Comparison of ENCODE assay signal across 8 cellular contexts in the genomic region with DNA sequence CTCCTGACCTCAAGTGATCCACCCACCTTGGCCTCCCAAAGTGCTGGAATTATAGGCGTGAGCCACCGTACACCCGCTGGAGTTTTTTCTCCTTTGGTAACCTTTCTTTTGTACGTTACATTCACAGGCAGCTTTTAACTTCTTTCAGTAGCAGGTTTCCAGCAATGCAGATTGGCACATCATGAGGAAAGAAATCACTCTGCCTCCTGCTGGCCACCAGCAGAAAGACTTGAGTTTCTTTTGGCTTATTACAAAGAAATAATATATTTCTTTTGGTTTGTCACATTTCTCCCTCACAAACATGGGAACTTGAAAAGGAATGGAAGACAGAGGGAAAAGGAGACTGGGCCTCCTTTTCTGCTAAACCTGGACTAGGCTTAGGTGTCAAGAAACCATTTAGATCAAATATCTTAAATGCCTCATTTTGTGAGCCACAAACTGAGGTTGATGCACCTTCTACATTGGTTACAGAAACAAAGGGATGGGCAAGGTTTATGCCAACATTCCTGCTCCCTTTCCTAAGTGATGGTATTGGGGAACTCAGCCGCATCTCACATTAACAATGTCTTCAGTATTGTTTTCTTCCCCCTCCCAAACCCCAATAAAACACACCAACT. TPM values are rescaled to one million over a fixed set of nuclear protein-coding genes. Genes with fewer than 3 reads are reported as not detected.
DNase-seq lines count a peak whose midpoint lies in the region; ATAC-seq and TF ChIP-seq lines count a peak whose summit lies in the region.

No MANE protein-coding gene starts in this region.

- peaks cover 89% of the 10 kb centered on the region for H3K36me3 ChIP-seq in OCI-LY1 (ENCODE audit: insufficient read depth, low read length)
- H3K36me3 ChIP-seq in rectal smooth muscle tissue (ENCODE audit: control insufficient read depth, insufficient read depth, low read length): peaks cover 26% of the 10 kb centered on the region

- H3K27me3 ChIP-seq in OCI-LY1 (ENCODE audit: insufficient read depth, low read length): no peaks in the 10 kb centered on the region
- no peaks in the 10 kb centered on the region for H3K27me3 ChIP-seq in rectal smooth muscle tissue (ENCODE audit: control insufficient read depth, insufficient read depth, low read length)

- no peaks in the 10 kb centered on the region for H3F3A ChIP-seq in OCI-LY1 (ENCODE audit: insufficient read depth, low read length)

- peaks cover 21% of the 10 kb centered on the region for H3K4me1 ChIP-seq in OCI-LY1 (ENCODE audit: insufficient read depth, low read length, severe bottlenecking)
- H3K4me1 ChIP-seq in rectal smooth muscle tissue (ENCODE audit: control insufficient read depth, insufficient read depth, low read length): peaks cover 15% of the 10 kb centered on the region

- H4K20me1 ChIP-seq in OCI-LY1 (ENCODE audit: insufficient read depth, low read length): no peaks in the 10 kb centered on the region

- H3K79me2 ChIP-seq in OCI-LY1 (ENCODE audit: insufficient read depth, low read length): no peaks in the 10 kb centered on the region

- TF ChIP-seq CTCF in OCI-LY1 (IDR thresholded peaks at IDR 0.05; ENCODE audit: low read length): peak; percentile 78
- TF ChIP-seq CTCF in fibroblast of villous mesenchyme (IDR thresholded peaks at IDR 0.05; ENCODE audit: insufficient read depth, low read depth, low read length): peak; percentile 71

- H3K4me2 ChIP-seq in OCI-LY1 (ENCODE audit: low read length): no peak overlapping the region

- ATAC-seq in HG02588 (IDR thresholded peaks at IDR 0.05; ENCODE audit: unreplicated experiment) (no peak), GM18511 (IDR thresholded peaks at IDR 0.05; ENCODE audit: unreplicated experiment) (no peak)

- H3K9ac ChIP-seq in OCI-LY1 (ENCODE audit: low read length) (no peak overlapping the region), rectal smooth muscle tissue (ENCODE audit: low read length) (no peak overlapping the region)

- H3K27ac ChIP-seq in OCI-LY1 (ENCODE audit: low read depth, low read length, poor library complexity, severe bottlenecking): peak overlapping the region; percentile 59
- H3K27ac ChIP-seq in rectal smooth muscle tissue (ENCODE audit: low read depth, low read length): peak overlapping the region; percentile 37

- H3K9me2 ChIP-seq in OCI-LY1 (ENCODE audit: low read depth, low read length): no peaks in the 10 kb centered on the region

- no peaks in the 10 kb centered on the region for H3K9me3 ChIP-seq in OCI-LY1 (ENCODE audit: low read length)

- H3K4me3 ChIP-seq in OCI-LY1 (ENCODE audit: low read depth, low read length, poor library complexity, severe bottlenecking): no peak overlapping the region
- no peak overlapping the region for H3K4me3 ChIP-seq in fibroblast of villous mesenchyme (ENCODE audit: low read depth, low read length)
- no peak overlapping the region for H3K4me3 ChIP-seq in rectal smooth muscle tissue (ENCODE audit: low read length)

- DNase-seq in SIG-M5 treated with dmso at 0.1 percent for 504 hours (lab: John Stamatoyannopoulos, UW; ENCODE audit: unreplicated experiment) (peak; percentile 68), SIG-M5 (lab: John Stamatoyannopoulos, UW) (no peak), fibroblast of villous mesenchyme (ENCODE audit: low read depth) (peak; percentile 79)
- peak; percentile 33 for DNase-seq in activated T-helper 9 cell treated with anti-CD3 and anti-CD28 coated beads, Interleukin-2, amount 50 U/mL, for 16 hours (ENCODE audit: low read depth)

- no peak overlapping the region for H2AFZ ChIP-seq in OCI-LY1 (ENCODE audit: low read length)

RNA-seq across cellular contexts. Expression of a gene that starts 7.8 kb away (rescaled TPM):
- total RNA-seq in fibroblast of villous mesenchyme: 76.3 and 78.6 TPM in 2 replicates

RNA-seq across cellular contexts. Expression of a gene that starts 42.2 kb away (rescaled TPM):
- total RNA-seq in fibroblast of villous mesenchyme: 218 and 272 TPM in 2 replicates
